Comparison of ENCODE assay signal across 30 cellular contexts in genomic region chr3:151859905-151860304, GRCh38. TPM values are rescaled to one million over a fixed set of nuclear protein-coding genes. Genes with fewer than 3 reads are reported as not detected.
DNase-seq lines count a peak whose midpoint lies in the region; ATAC-seq, FAIRE-seq and TF ChIP-seq lines count a peak whose summit lies in the region.
"Had no signal": no experiment of that assay in that cellular context is flagged by ENCODE, and none has a peak within 500 bp of the region (broad histone marks: within the 10 kb centered on the region; RNA-seq: fewer than 3 reads in every experiment).

No MANE protein-coding gene starts in this region.

- peaks cover 10% of the 10 kb centered on the region for H3K27me3 Mint-ChIP-seq in activated CD4-positive, alpha-beta T cell treated with anti-CD3 and anti-CD28 coated beads, Interleukin-2, amount 10 ng/mL, durations not matched to agents 7 days and 5 days

- intact Hi-C loops in IMR-90 (cut with micrococcal nuclease) (no loop called here), endothelial cell of umbilical vein (cut with micrococcal nuclease) (no loop called here)

- H3K18ac ChIP-seq in IMR-90 (ENCODE audit: low read depth, low read length) (no peak overlapping the region), mesenchymal stem cell (ENCODE audit: low read depth in 1 of 2, low read length in 2 of 2) (no peak overlapping the region)

- no peak for TF ChIP-seq POLR2A in A549 (IDR thresholded peaks at IDR 0.05; ENCODE audit: low read length)
- TF ChIP-seq POLR2A in IMR-90 (IDR thresholded peaks at IDR 0.05; ENCODE audit: low read depth, low read length), result no peak
- TF ChIP-seq POLR2A in endothelial cell of umbilical vein (IDR thresholded peaks at IDR 0.05; ENCODE audit: low read depth, low read length), result no peak

- H3K79me2 ChIP-seq in endothelial cell of umbilical vein (ENCODE audit: control insufficient read depth, insufficient read depth, low read length), result no peaks in the 10 kb centered on the region

- H3K4me2 ChIP-seq in A549 (peak overlapping the region; percentile 72), IMR-90 (ENCODE audit: low read depth, low read length) (no peak overlapping the region), endothelial cell of umbilical vein (ENCODE audit: insufficient read depth, low read length) (no peak overlapping the region), mesenchymal stem cell (ENCODE audit: low read length, poor library complexity, severe bottlenecking) (no peak overlapping the region)

- H3K27ac ChIP-seq in A549 (peak overlapping the region; percentile 64 to 73), IMR-90 (ENCODE audit: insufficient read depth, low read length) (no peak overlapping the region), endothelial cell of umbilical vein (ENCODE audit: insufficient read depth, low read depth, low read length) (no peak overlapping the region), mesenchymal stem cell (ENCODE audit: low read length, poor library complexity, severe bottlenecking) (peak overlapping the region; percentile 93)
- H3K27ac ChIP-seq: HL-60, Peyer's patch, SJCRH30, WERI-Rb-1 had no signal

- no peak overlapping the region for H3K9ac ChIP-seq in IMR-90 (ENCODE audit: low read depth, low read length)
- H3K9ac ChIP-seq in endothelial cell of umbilical vein (replicated peaks; ENCODE audit: extremely low read depth, insufficient read depth, low read length), result no peak overlapping the region
- no peak overlapping the region for H3K9ac ChIP-seq in mesenchymal stem cell (ENCODE audit: low read length)

- no peaks in the 10 kb centered on the region for H3K9me3 Mint-ChIP-seq in activated CD4-positive, alpha-beta T cell treated with anti-CD3 and anti-CD28 coated beads, Interleukin-2, amount 10 ng/mL, durations not matched to agents 7 days and 5 days
- H3K9me3 Mint-ChIP-seq: activated naive CD4-positive, alpha-beta T cell treated with anti-CD3 and anti-CD28 coated beads, Interleukin-2, amount 50 U/mL, for 72 hours; CD14-positive monocyte; naive thymus-derived CD4-positive, alpha-beta T cell; T-cell had no signal

- TF ChIP-seq RAD21 in A549 (conservative IDR thresholded peaks at IDR 0.05 in 1 of 2, IDR thresholded peaks at IDR 0.05 in 1 of 2), result no peak
- TF ChIP-seq RAD21 in IMR-90 (IDR thresholded peaks at IDR 0.05; ENCODE audit: low read length), result no peak

- H3K9me3 ChIP-seq in A549, result no peaks in the 10 kb centered on the region
- H3K9me3 ChIP-seq in IMR-90 (ENCODE audit: control insufficient read depth, insufficient read depth, low read length), result no peaks in the 10 kb centered on the region
- H3K9me3 ChIP-seq in endothelial cell of umbilical vein (replicated peaks; ENCODE audit: control insufficient read depth, insufficient read depth, low read length), result no peaks in the 10 kb centered on the region
- H3K9me3 ChIP-seq in mesenchymal stem cell (ENCODE audit: control insufficient read depth, low read length), result no peaks in the 10 kb centered on the region
- H3K9me3 ChIP-seq: Caco-2, Peyer's patch, SJCRH30 had no signal

- H3K4me1 ChIP-seq in A549, result peaks cover 53% of the 10 kb centered on the region
- peaks cover 7% of the 10 kb centered on the region; the same call in 1 of the 2 replicates for H3K4me1 ChIP-seq in IMR-90 (ENCODE audit: control insufficient read depth, insufficient read depth, low read length)
- H3K4me1 ChIP-seq in endothelial cell of umbilical vein (ENCODE audit: control insufficient read depth, extremely low read depth, insufficient read depth, low read length), result peaks cover 18% of the 10 kb centered on the region
- H3K4me1 ChIP-seq in mesenchymal stem cell (ENCODE audit: control insufficient read depth, insufficient read depth, low read depth, low read length), result no peaks in the 10 kb centered on the region
- H3K4me1 ChIP-seq: Peyer's patch had no signal

- POLR2A ChIA-PET in A549 (lab: Yijun Ruan, JAX), result interaction anchor here (0.5 kb wide), 1 partner anchor 146 kb away, joined by 4 read pairs; no protein-coding TSS in a partner anchor
- POLR2A ChIA-PET in IMR-90 (lab: Charles Lee; ENCODE audit: unreplicated experiment), result no interaction called here
- POLR2A ChIA-PET in endothelial cell of umbilical vein (lab: Charles Lee), result no interaction called here
- POLR2A ChIA-PET in activated CD4-positive, alpha-beta T cell treated with anti-CD3 and anti-CD28 coated beads, Interleukin-2, amount 10 ng/mL, durations not matched to agents 7 days and 5 days (lab: Charles Lee), result no interaction called here

- H3K4me3 ChIP-seq in A549 (no peak overlapping the region), IMR-90 (ENCODE audit: insufficient read depth, low read depth, low read length) (no peak overlapping the region), endothelial cell of umbilical vein (replicated peaks in 1 of 3; ENCODE audit: insufficient read depth in 1 of 3, low read depth in 1 of 3, low read length in 3 of 3) (no peak overlapping the region), mesenchymal stem cell (ENCODE audit: insufficient read depth in 1 of 2, low read depth in 1 of 2, low read length in 2 of 2) (no peak overlapping the region)
- H3K4me3 ChIP-seq: Peyer's patch, SJCRH30 had no signal

- CTCF ChIA-PET in A549 (lab: Yijun Ruan, JAX), result interaction anchor here (0.9 to 1.4 kb wide), 3 partner anchors 9 to 386 kb away, joined by 3 to 4 read pairs (median 3); no protein-coding TSS in a partner anchor
- CTCF ChIA-PET in IMR-90 (lab: Yijun Ruan, JAX), result no interaction called here
- CTCF ChIA-PET in endothelial cell of umbilical vein (lab: Charles Lee), result interaction anchor here (1.3 kb wide), 1 partner anchor 21 kb away, joined by 5 read pairs; no protein-coding TSS in a partner anchor
- CTCF ChIA-PET in activated CD4-positive, alpha-beta T cell treated with anti-CD3 and anti-CD28 coated beads, Interleukin-2, amount 10 ng/mL, durations not matched to agents 7 days and 5 days (lab: Charles Lee), result interaction anchor here (1.2 kb wide), 1 partner anchor 12 kb away, joined by 3 read pairs; no protein-coding TSS in a partner anchor

- no peak overlapping the region for H3K23ac ChIP-seq in IMR-90 (ENCODE audit: low read depth, low read length)
- no peak overlapping the region for H3K23ac ChIP-seq in mesenchymal stem cell (ENCODE audit: low read length in 2 of 2)

- H4K5ac ChIP-seq in IMR-90 (ENCODE audit: low read depth, low read length), result peak overlapping the region; percentile 25; the same call in 1 of the 2 replicates

- TF ChIP-seq CTCF in A549 (IDR thresholded peaks at IDR 0.05) (no peak), IMR-90 (conservative IDR thresholded peaks at IDR 0.05; ENCODE audit: low read depth, low read length) (no peak), endothelial cell of umbilical vein (IDR thresholded peaks at IDR 0.05; ENCODE audit: extremely low read depth in 1 of 2, insufficient read depth in 1 of 2, low read depth in 1 of 2, low read length in 2 of 2) (no peak)

- no peak overlapping the region for H3K56ac ChIP-seq in IMR-90 (ENCODE audit: extremely low read depth, insufficient read depth, low read length)

- H3K4me1 Mint-ChIP-seq in activated CD4-positive, alpha-beta T cell treated with anti-CD3 and anti-CD28 coated beads, Interleukin-2, amount 10 ng/mL, durations not matched to agents 7 days and 5 days, result no peaks in the 10 kb centered on the region
- H3K4me1 Mint-ChIP-seq: naive thymus-derived CD4-positive, alpha-beta T cell; T-cell had no signal

- H4K91ac ChIP-seq in IMR-90 (ENCODE audit: insufficient read depth, low read depth, low read length), result no peak overlapping the region
- H4K91ac ChIP-seq in mesenchymal stem cell (ENCODE audit: low read length), result no peak overlapping the region

- dilution Hi-C loops in IMR-90 (cut with HindIII; ENCODE audit: low sequenced_read_pairs, unreplicated experiment), result no loop called here
- dilution Hi-C loops in endothelial cell of umbilical vein (cut with MboI; ENCODE audit: extremely low pct_ligation_motif_present, low sequenced_read_pairs), result no loop called here

- no peaks in the 10 kb centered on the region for H3K27me3 ChIP-seq in IMR-90 (ENCODE audit: control insufficient read depth, insufficient read depth, low read length)
- H3K27me3 ChIP-seq in endothelial cell of umbilical vein (ENCODE audit: control insufficient read depth in 2 of 2, insufficient read depth in 2 of 2, low read length in 2 of 2), result no peaks in the 10 kb centered on the region
- no peaks in the 10 kb centered on the region for H3K27me3 ChIP-seq in mesenchymal stem cell (ENCODE audit: control insufficient read depth in 1 of 2, insufficient read depth in 1 of 2, low read length in 2 of 2)
- H3K27me3 ChIP-seq: Peyer's patch, SJCRH30 had no signal

- no peaks in the 10 kb centered on the region for H3K36me3 ChIP-seq in IMR-90 (ENCODE audit: control insufficient read depth, insufficient read depth, low read length)
- H3K36me3 ChIP-seq in endothelial cell of umbilical vein (ENCODE audit: control insufficient read depth in 2 of 2, extremely low read depth in 1 of 2, insufficient read depth in 2 of 2, low read length in 2 of 2), result no peaks in the 10 kb centered on the region
- no peaks in the 10 kb centered on the region for H3K36me3 ChIP-seq in mesenchymal stem cell (ENCODE audit: control insufficient read depth in 1 of 2, insufficient read depth in 2 of 2, low read depth in 1 of 2, low read length in 2 of 2)
- H3K36me3 ChIP-seq: Peyer's patch, SJCRH30, WERI-Rb-1 had no signal

- H3K4ac ChIP-seq in IMR-90 (ENCODE audit: low read depth, low read length) (no peak overlapping the region), mesenchymal stem cell (ENCODE audit: low read depth in 1 of 2, low read length in 2 of 2) (no peak overlapping the region)

- ATAC-seq in A549 (peak; percentile 43 to 78; a peak in 4 of 6 replicates), IMR-90 (ENCODE audit: low read depth) (no peak), GM21619 (IDR thresholded peaks at IDR 0.05; ENCODE audit: unreplicated experiment) (no peak)
- ATAC-seq: activated naive CD4-positive, alpha-beta T cell treated with anti-CD3 and anti-CD28 coated beads, Interleukin-2, amount 50 U/mL, for 72 hours; naive thymus-derived CD4-positive, alpha-beta T cell; T-cell had no signal

- no peak overlapping the region for H3K14ac ChIP-seq in IMR-90 (replicated peaks; ENCODE audit: low read depth, low read length)
- no peak overlapping the region for H3K14ac ChIP-seq in mesenchymal stem cell (ENCODE audit: low read length in 2 of 2)

- H2BK12ac ChIP-seq in mesenchymal stem cell (ENCODE audit: low read length in 2 of 2), result no peak overlapping the region

- H2BK20ac ChIP-seq in IMR-90 (ENCODE audit: low read depth, low read length), result no peak overlapping the region

- H2BK15ac ChIP-seq in IMR-90 (ENCODE audit: low read depth, low read length), result no peak overlapping the region
- H2BK15ac ChIP-seq in mesenchymal stem cell (ENCODE audit: low read depth, poor library complexity, severe bottlenecking), result no peak overlapping the region

- no peak overlapping the region for H3K27ac Mint-ChIP-seq in activated CD4-positive, alpha-beta T cell treated with anti-CD3 and anti-CD28 coated beads, Interleukin-2, amount 10 ng/mL, durations not matched to agents 7 days and 5 days
- H3K27ac Mint-ChIP-seq: activated naive CD4-positive, alpha-beta T cell treated with anti-CD3 and anti-CD28 coated beads, Interleukin-2, amount 50 U/mL, for 72 hours; CD14-positive monocyte; naive thymus-derived CD4-positive, alpha-beta T cell; T-cell had no signal

- no peak overlapping the region for H2BK5ac ChIP-seq in IMR-90 (ENCODE audit: low read depth, low read length, poor library complexity, severe bottlenecking)
- H2BK5ac ChIP-seq in mesenchymal stem cell (ENCODE audit: low read depth, low read length, poor library complexity, severe bottlenecking), result no peak overlapping the region

- BruUV-seq in IMR-90 (replicated peaks; lab: Mats Ljungman, UMichigan) (no TSS peak), endothelial cell of umbilical vein (replicated peaks; lab: Mats Ljungman, UMichigan) (no TSS peak)

- H3K4me3 Mint-ChIP-seq in activated CD4-positive, alpha-beta T cell treated with anti-CD3 and anti-CD28 coated beads, Interleukin-2, amount 10 ng/mL, durations not matched to agents 7 days and 5 days, result no peak overlapping the region
- H3K4me3 Mint-ChIP-seq: CD14-positive monocyte; naive thymus-derived CD4-positive, alpha-beta T cell; T-cell had no signal

- H2AK5ac ChIP-seq in IMR-90 (ENCODE audit: low read depth, low read length) (no peak overlapping the region), mesenchymal stem cell (ENCODE audit: low read length, severe bottlenecking) (no peak overlapping the region)

- no peaks in the 10 kb centered on the region for H3K36me3 Mint-ChIP-seq in activated CD4-positive, alpha-beta T cell treated with anti-CD3 and anti-CD28 coated beads, Interleukin-2, amount 10 ng/mL, durations not matched to agents 7 days and 5 days (ENCODE audit: low read depth)
- H3K36me3 Mint-ChIP-seq: activated naive CD4-positive, alpha-beta T cell treated with anti-CD3 and anti-CD28 coated beads, Interleukin-2, amount 50 U/mL, for 72 hours; CD14-positive monocyte; naive thymus-derived CD4-positive, alpha-beta T cell; T-cell had no signal

- no peak overlapping the region for H2AFZ ChIP-seq in IMR-90 (replicated peaks; ENCODE audit: low read length, poor library complexity)
- peak overlapping the region; percentile 30 for H2AFZ ChIP-seq in endothelial cell of umbilical vein (ENCODE audit: low read depth, low read length)
- H2AFZ ChIP-seq in mesenchymal stem cell (ENCODE audit: low read depth, low read length), result no peak overlapping the region

- in situ Hi-C loops in IMR-90 (cut with MboI; ENCODE audit: low sequenced_read_pairs), result no loop called here

- no peaks in the 10 kb centered on the region for H3K9me1 ChIP-seq in IMR-90 (ENCODE audit: insufficient read depth, low read length)
- no peaks in the 10 kb centered on the region for H3K9me1 ChIP-seq in endothelial cell of umbilical vein (replicated peaks; ENCODE audit: control insufficient read depth, extremely low read depth, insufficient read depth, low read length)

- DNase-seq in A549 (ENCODE audit: low read depth in 1 of 2, low spot score in 1 of 2) (peak in 1 of 2 experiments; percentile 67), IMR-90 (no peak), endothelial cell of umbilical vein (ENCODE audit: low read depth, low spot score) (no peak), mesenchymal stem cell (no peak), NCI-H1436 treated with DMSO at 0.1 percent for 48 hours (lab: John Stamatoyannopoulos, UW) (no peak), HPDE6-E6E7 (ENCODE audit: extremely low spot score) (no peak)
- no peak for DNase-seq in activated CD4-positive, alpha-beta T cell treated with anti-CD3 and anti-CD28 coated beads, Interleukin-2, amount 10 ng/mL, durations not matched to agents 7 days and 5 days
- DNase-seq: activated CD4-positive, alpha-beta T cell treated with anti-CD3 and anti-CD28 coated beads for 48 hours; activated effector memory CD4-positive, alpha-beta T cell treated with Interleukin-2 at 50 U/mL for 16 hours; activated T-cell treated with anti-CD3 and anti-CD28 coated beads, Interleukin-2, amount 50 U/mL, for 1 hour; anterior cingulate cortex; Caco-2; hippocampal formation; Karpas-422; naive thymus-derived CD4-positive, alpha-beta T cell; NCI-H1417 treated with DMSO at 0.1 percent for 48 hours; NCI-H345; Peyer's patch; SJCRH30; stimulated activated naive CD4-positive, alpha-beta T cell; T-cell; WERI-Rb-1 had no signal

- H4K8ac ChIP-seq in IMR-90 (ENCODE audit: low read depth in 2 of 2, low read length in 2 of 2) (0 out of 4 replicates have a peak overlapping the region, but pooled peaks of 1 of the 2 experiments have one; percentile 10), mesenchymal stem cell (ENCODE audit: low read length) (no peak overlapping the region)

- H4K20me1 ChIP-seq in IMR-90 (ENCODE audit: insufficient read depth, low read length), result no peaks in the 10 kb centered on the region
- no peaks in the 10 kb centered on the region for H4K20me1 ChIP-seq in endothelial cell of umbilical vein (replicated peaks; ENCODE audit: control insufficient read depth, extremely low read depth, insufficient read depth, low read length)

- H2AK9ac ChIP-seq in IMR-90 (replicated peaks; ENCODE audit: low read depth, low read length, poor library complexity), result no peak overlapping the region

- H2BK120ac ChIP-seq in IMR-90 (ENCODE audit: low read depth, low read length) (peak overlapping the region; percentile 25; the same call in 1 of the 2 replicates), mesenchymal stem cell (ENCODE audit: low read depth, low read length) (no peak overlapping the region)

- H3K79me1 ChIP-seq in IMR-90 (ENCODE audit: low read depth in 1 of 2, low read length in 2 of 2), result no peaks in the 10 kb centered on the region
- H3K79me1 ChIP-seq in mesenchymal stem cell (replicated peaks; ENCODE audit: low read length, poor library complexity, severe bottlenecking), result no peaks in the 10 kb centered on the region

- TF ChIP-seq EP300 in A549 (IDR thresholded peaks at IDR 0.05), result 0 out of 5 replicates have a peak, but pooled peaks of 1 of the 2 experiments have one; percentile 26

- no peak for FAIRE-seq in A549 (lab: Jason Lieb, UNC)
- FAIRE-seq in endothelial cell of umbilical vein (lab: Jason Lieb, UNC), result no peak
- FAIRE-seq: H1 had no signal

RNA-seq across cellular contexts. Expression of gene SUCNR1, which starts 13.5 kb away (rescaled TPM):
- polyA plus RNA-seq in A549 (2011; rRNA removed) (1.4 and 1.6 TPM in 2 replicates), A549 (2017; fragmentation: RNase III; extraction: RNeasy Plus Mini Kit Qiagen cat#74134 plus additional on column Dnase treatment) (0.16 to 0.28 TPM (median 0.27 TPM) in 3 replicates), IMR-90 (2012; rRNA removed) (not detected in 2 replicates), endothelial cell of umbilical vein (not detected in 2 replicates)
- 0.03 TPM in 2 replicates for polyA plus RNA-seq in A549 (2012; cell fraction: cytosol; rRNA removed)
- polyA plus RNA-seq in A549 (2012; cell fraction: nucleus; rRNA removed), result 0.02 and 0.13 TPM in 2 replicates
- 0.54 and 0.87 TPM in 2 replicates for polyA minus RNA-seq in A549 (2011; rRNA and poly(A)+ RNA removed)
- total RNA-seq in IMR-90 (2012; rRNA removed) (not detected in 2 replicates), endothelial cell of umbilical vein (not detected in 2 replicates)
- polyA plus RNA-seq in IMR-90 (2012; cell fraction: cytosol; rRNA removed), result not detected in 2 replicates
- polyA plus RNA-seq in IMR-90 (2012; cell fraction: nucleus; rRNA removed; ENCODE audit: low replicate concordance), result not detected in 2 replicates
- polyA plus RNA-seq in endothelial cell of umbilical vein (2011; cell fraction: cytosol; rRNA removed), result not detected in 2 replicates
- 0.04 TPM in 1 of 2 replicates, not detected in the other for polyA plus RNA-seq in endothelial cell of umbilical vein (2011; cell fraction: nucleus; rRNA removed)
- not detected in 2 replicates for polyA plus RNA-seq in endothelial cell of umbilical vein (2012)
- polyA minus RNA-seq in endothelial cell of umbilical vein, result not detected in 2 replicates
- polyA minus RNA-seq in endothelial cell of umbilical vein (2011; cell fraction: cytosol; rRNA and poly(A)+ RNA removed), result not detected
- polyA minus RNA-seq in endothelial cell of umbilical vein (2011; cell fraction: nucleus; rRNA and poly(A)+ RNA removed), result not detected in 2 replicates
- polyA plus RNA-seq in mesenchymal stem cell (2013, experiment 1 of 2), result 20.8 TPM
- polyA plus RNA-seq in mesenchymal stem cell (2013, experiment 2 of 2), result 21.5 TPM
- total RNA-seq in activated CD4-positive, alpha-beta T cell treated with anti-CD3 and anti-CD28 coated beads, Interleukin-2, amount 10 ng/mL, durations not matched to agents 7 days and 5 days, result not detected
- total RNA-seq: activated naive CD4-positive, alpha-beta T cell treated with anti-CD3 and anti-CD28 coated beads, Interleukin-2, amount 50 U/mL, for 72 hours; Caco-2; H1; T-cell had no signal
- polyA plus RNA-seq: H1; naive thymus-derived CD4-positive, alpha-beta T cell had no signal

RNA-seq across cellular contexts. Expression of gene AADAC, which starts 46.0 kb away (rescaled TPM):
- polyA plus RNA-seq in A549 (2011; rRNA removed) (35.7 and 45.0 TPM in 2 replicates), A549 (2017; fragmentation: RNase III; extraction: RNeasy Plus Mini Kit Qiagen cat#74134 plus additional on column Dnase treatment) (12.7 to 17.0 TPM (median 15.3 TPM) in 3 replicates), IMR-90 (2012; rRNA removed) (not detected in 2 replicates), endothelial cell of umbilical vein (0.32 and 0.62 TPM in 2 replicates)
- 4.3 TPM in 2 replicates for polyA plus RNA-seq in A549 (2012; cell fraction: cytosol; rRNA removed)
- 12.7 and 22.0 TPM in 2 replicates for polyA plus RNA-seq in A549 (2012; cell fraction: nucleus; rRNA removed)
- 4.0 and 4.5 TPM in 2 replicates for polyA minus RNA-seq in A549 (2011; rRNA and poly(A)+ RNA removed)
- total RNA-seq in IMR-90 (2012; rRNA removed) (not detected in 2 replicates), endothelial cell of umbilical vein (0.27 and 1.0 TPM in 2 replicates)
- polyA plus RNA-seq in IMR-90 (2012; cell fraction: cytosol; rRNA removed), result not detected in 2 replicates
- polyA plus RNA-seq in IMR-90 (2012; cell fraction: nucleus; rRNA removed; ENCODE audit: low replicate concordance), result not detected in 2 replicates
- 0.31 and 0.32 TPM in 2 replicates for polyA plus RNA-seq in endothelial cell of umbilical vein (2011; cell fraction: cytosol; rRNA removed)
- polyA plus RNA-seq in endothelial cell of umbilical vein (2011; cell fraction: nucleus; rRNA removed), result 3.2 and 7.8 TPM in 2 replicates
- polyA plus RNA-seq in endothelial cell of umbilical vein (2012), result 1.7 and 3.8 TPM in 2 replicates
- not detected in 2 replicates for polyA minus RNA-seq in endothelial cell of umbilical vein
- polyA minus RNA-seq in endothelial cell of umbilical vein (2011; cell fraction: cytosol; rRNA and poly(A)+ RNA removed), result not detected
- 0.24 and 1.3 TPM in 2 replicates for polyA minus RNA-seq in endothelial cell of umbilical vein (2011; cell fraction: nucleus; rRNA and poly(A)+ RNA removed)
- 0.10 TPM for polyA plus RNA-seq in mesenchymal stem cell (2013, experiment 1 of 2)
- polyA plus RNA-seq in mesenchymal stem cell (2013, experiment 2 of 2), result 0.16 TPM
- not detected for total RNA-seq in activated CD4-positive, alpha-beta T cell treated with anti-CD3 and anti-CD28 coated beads, Interleukin-2, amount 10 ng/mL, durations not matched to agents 7 days and 5 days
- total RNA-seq: activated CD8-positive, alpha-beta memory T cell treated with anti-CD3 and anti-CD28 coated beads for 36 hours; activated naive CD4-positive, alpha-beta T cell treated with anti-CD3 and anti-CD28 coated beads, Interleukin-2, amount 50 U/mL, for 72 hours; H1; naive thymus-derived CD4-positive, alpha-beta T cell; pulmonary artery endothelial cell; SJCRH30; ureter had no signal
- polyA plus RNA-seq: CD14-positive monocyte; H1; naive thymus-derived CD4-positive, alpha-beta T cell had no signal

Comparison
In these comparisons a context has a peak if more than half of its experiments do, and no peak if none do; other contexts are left out.
1. ATAC-seq: peak in A549 (2 of 2); none in IMR-90 (single experiment) and GM21619 (single experiment).
2. H3K27ac ChIP-seq: peak in A549 (2 of 2) and mesenchymal stem cell (single experiment); none in IMR-90 (single experiment) and endothelial cell of umbilical vein (single experiment).